ENCODE assay signal across 9 cellular contexts in the genomic region with DNA sequence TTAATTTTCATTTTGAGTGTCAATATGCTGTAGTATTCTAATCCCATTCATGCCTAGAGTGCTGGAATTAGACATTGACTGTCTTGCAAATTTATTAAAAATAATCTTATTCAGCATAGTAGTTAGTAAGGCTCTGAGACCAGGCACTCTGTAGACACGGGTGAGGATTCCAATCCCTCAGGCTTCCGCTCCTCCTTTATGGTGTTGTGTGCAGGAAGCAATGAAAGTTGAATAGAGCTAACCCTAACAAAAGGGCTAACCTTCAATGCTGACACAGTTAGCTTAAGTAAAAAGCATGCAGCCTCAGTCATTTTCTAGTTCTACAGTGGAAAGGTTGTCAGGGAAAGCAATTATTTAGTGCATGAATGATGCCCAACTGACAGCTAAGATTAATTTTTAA.
DNase-seq lines count a peak whose midpoint lies in the region; TF ChIP-seq lines count a peak whose summit lies in the region.
"Had no signal": no experiment of that assay in that cellular context is flagged by ENCODE, and none has a peak within 500 bp of the region (broad histone marks: within the 10 kb centered on the region; RNA-seq: fewer than 3 reads in every experiment).

No MANE protein-coding gene starts in this region.

- DNase-seq in esophagus muscularis mucosa (ENCODE audit: extremely low spot score) (no peak), NCI-H2107 (lab: John Stamatoyannopoulos, UW) (no peak), NCI-H2029 treated with DMSO at 0.1 percent for 48 hours (lab: John Stamatoyannopoulos, UW) (no peak), putamen (ENCODE audit: low spot score) (no peak)
- DNase-seq in activated CD4-positive, CD25-positive, alpha-beta regulatory T cell treated with anti-CD3 and anti-CD28 coated beads, Interleukin-2, amount 50 U/mL, for 72 hours, result no peak
- DNase-seq: NCI-H446 treated with DMSO at 0.1 percent for 48 hours had no signal

- no peak for TF ChIP-seq CTCF in OCI-LY1 (IDR thresholded peaks at IDR 0.05; ENCODE audit: low read length)
- TF ChIP-seq CTCF in esophagus muscularis mucosa (IDR thresholded peaks at IDR 0.05), result no peak

- no peaks in the 10 kb centered on the region for H3F3A ChIP-seq in OCI-LY1 (ENCODE audit: insufficient read depth, low read length)

- no peaks in the 10 kb centered on the region for H4K20me1 ChIP-seq in OCI-LY1 (ENCODE audit: insufficient read depth, low read length)

- no peak for TF ChIP-seq EP300 in esophagus muscularis mucosa (IDR thresholded peaks at IDR 0.05)

- WGBS in esophagus muscularis mucosa, result 69% methylated on average over 2 of the region's 2 CpGs

- H3K27ac ChIP-seq in OCI-LY1 (ENCODE audit: low read depth, low read length, poor library complexity, severe bottlenecking) (peak overlapping the region; percentile 92), esophagus muscularis mucosa (replicated peaks in 1 of 4) (peak overlapping the region; percentile 79 to 89 (median 84))

- H3K36me3 ChIP-seq in ES-I3 (ENCODE audit: insufficient read depth, low read length), result no peaks in the 10 kb centered on the region
- H3K36me3 ChIP-seq in OCI-LY1 (ENCODE audit: insufficient read depth, low read length), result peaks cover 13% of the 10 kb centered on the region; the same call in 1 of the 2 replicates
- no peaks in the 10 kb centered on the region for H3K36me3 ChIP-seq in esophagus muscularis mucosa
- no peaks in the 10 kb centered on the region for H3K36me3 ChIP-seq in skeletal muscle satellite cell (ENCODE audit: insufficient read depth, low read length)

- H3K27me3 ChIP-seq in OCI-LY1 (ENCODE audit: insufficient read depth, low read length) (no peaks in the 10 kb centered on the region), esophagus muscularis mucosa (no peaks in the 10 kb centered on the region), skeletal muscle satellite cell (ENCODE audit: control insufficient read depth, insufficient read depth, low read length) (no peaks in the 10 kb centered on the region)

- H3K4me1 ChIP-seq in ES-I3 (ENCODE audit: insufficient read depth, low read length) (peaks cover 35% of the 10 kb centered on the region), OCI-LY1 (ENCODE audit: insufficient read depth, low read length, severe bottlenecking) (peaks cover 87% of the 10 kb centered on the region), esophagus muscularis mucosa (peaks cover 22 to 56% (median 56%) of the 10 kb centered on the region in 4 donors), skeletal muscle satellite cell (ENCODE audit: control insufficient read depth, insufficient read depth, low read length) (peaks cover 43% of the 10 kb centered on the region)

- intact Hi-C loops in esophagus muscularis mucosa (cut with DNase I), result loop anchor here (5.0 kb wide), 1 partner anchor 62 kb away; no protein-coding TSS in a partner anchor

- H3K9ac ChIP-seq in ES-I3 (ENCODE audit: low read depth, low read length) (peak overlapping the region; percentile 67; the same call in 1 of the 2 replicates), OCI-LY1 (ENCODE audit: low read length) (peak overlapping the region; percentile 83), skeletal muscle satellite cell (ENCODE audit: low read depth, low read length) (peak overlapping the region; percentile 78)

- H3K4me3 ChIP-seq in OCI-LY1 (ENCODE audit: low read depth, low read length, poor library complexity, severe bottlenecking) (peak overlapping the region; percentile 75), esophagus muscularis mucosa (peak overlapping the region; percentile 55 to 63 (median 60)), skeletal muscle satellite cell (ENCODE audit: low read length) (peak overlapping the region; percentile 71)

- H3K79me2 ChIP-seq in OCI-LY1 (ENCODE audit: insufficient read depth, low read length), result peaks cover 48% of the 10 kb centered on the region

- no peaks in the 10 kb centered on the region for H3K9me2 ChIP-seq in OCI-LY1 (ENCODE audit: low read depth, low read length)

- H3K9me3 ChIP-seq in ES-I3 (ENCODE audit: control insufficient read depth, insufficient read depth, low read length), result no peaks in the 10 kb centered on the region
- H3K9me3 ChIP-seq in OCI-LY1 (ENCODE audit: low read length), result no peaks in the 10 kb centered on the region
- no peaks in the 10 kb centered on the region for H3K9me3 ChIP-seq in esophagus muscularis mucosa
- no peaks in the 10 kb centered on the region for H3K9me3 ChIP-seq in skeletal muscle satellite cell (replicated peaks; ENCODE audit: low read length)

- no peak for TF ChIP-seq POLR2A in esophagus muscularis mucosa (IDR thresholded peaks at IDR 0.05; ENCODE audit: low read depth)

- H3K4me2 ChIP-seq in OCI-LY1 (ENCODE audit: low read length) (peak overlapping the region; percentile 90), skeletal muscle satellite cell (ENCODE audit: low read length) (peak overlapping the region; percentile 90)

- H2AFZ ChIP-seq in OCI-LY1 (ENCODE audit: low read length), result no peak overlapping the region
